In the genomic region with DNA sequence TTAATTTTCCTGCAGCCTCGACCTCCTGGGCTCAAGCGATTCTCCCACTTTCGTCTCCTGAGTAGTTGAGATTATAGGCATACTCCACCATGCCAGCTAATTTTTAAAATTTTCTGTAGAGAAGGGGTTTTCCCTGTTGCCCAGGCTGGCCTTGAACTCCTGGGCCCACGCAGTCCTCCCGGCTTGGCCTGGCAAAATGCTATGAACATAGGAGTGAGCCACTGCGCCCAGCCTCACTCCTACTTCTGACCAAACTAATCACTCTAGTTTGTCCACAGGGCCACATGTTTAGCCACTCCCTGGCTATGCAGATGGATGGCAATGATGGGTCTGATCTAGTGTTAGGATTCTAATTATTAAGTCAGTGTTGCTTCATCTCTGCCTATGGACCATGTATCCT, we compare ENCODE assay signal across 11 cellular contexts.
"Had no signal": no experiment of that assay in that cellular context is flagged by ENCODE, and none has a peak within 500 bp of the region (broad histone marks: within the 10 kb centered on the region; RNA-seq: fewer than 3 reads in every experiment).

No MANE protein-coding gene starts in this region.

- H3K9ac ChIP-seq: GM23248 had no signal

- H3K36me3 ChIP-seq: HAP-1 had no signal

- H3K9me3 ChIP-seq: HAP-1 had no signal

- ATAC-seq: GM23338, HCT116 had no signal

- H3K4me3 ChIP-seq: GM23248, GM23338, HAP-1 had no signal

- DNase-seq: GM23248, GOT3, H7, H9, HCEC 1CT, HFFc6 had no signal

- H3K27ac ChIP-seq: GM23248 had no signal

- H2AFZ ChIP-seq: GM23248, GM23338 had no signal

- FAIRE-seq: H1, H54 had no signal

- H3K4me2 ChIP-seq: GM23338 had no signal
